ENCODE assay signal across 1 cellular context in the genomic region with DNA sequence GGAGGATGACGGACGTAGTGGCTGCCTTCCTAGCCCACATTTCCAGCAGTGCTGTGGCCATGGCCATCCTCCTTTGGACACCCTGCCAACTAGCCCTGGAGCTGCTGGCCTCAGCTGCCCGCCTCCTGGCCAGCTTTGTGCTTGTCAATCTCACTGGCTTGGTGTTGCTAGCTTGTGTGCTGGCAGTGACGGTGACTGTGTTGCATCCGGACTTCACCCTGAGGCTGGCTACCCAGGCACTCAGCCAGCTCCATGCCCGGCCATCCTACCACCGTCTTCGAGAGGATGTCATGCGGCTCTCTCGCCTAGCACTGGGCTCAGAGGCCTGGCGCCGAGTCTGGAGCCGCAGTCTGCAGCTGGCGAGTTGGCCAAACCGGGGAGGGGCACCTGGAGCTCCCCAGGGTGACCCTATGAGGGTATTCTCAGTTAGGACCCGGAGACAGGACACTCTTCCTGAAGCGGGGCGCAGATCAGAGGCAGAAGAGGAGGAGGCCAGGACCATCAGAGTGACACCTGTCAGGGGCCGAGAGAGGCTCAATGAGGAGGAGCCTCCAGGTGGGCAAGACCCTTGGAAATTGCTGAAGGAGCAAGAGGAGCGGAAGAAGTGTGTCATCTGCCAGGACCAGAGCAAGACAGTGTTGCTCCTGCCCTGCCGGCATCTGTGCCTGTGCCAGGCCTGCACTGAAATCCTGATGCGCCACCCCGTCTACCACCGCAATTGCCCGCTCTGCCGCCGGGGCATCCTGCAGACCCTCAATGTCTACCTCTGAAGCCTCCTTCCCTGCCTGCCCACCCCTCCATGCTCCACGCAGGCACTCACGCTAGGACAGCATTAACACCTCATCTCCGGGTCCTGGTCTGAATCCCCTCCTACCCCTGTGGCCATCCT.
TF ChIP-seq lines count a peak whose summit lies in the region.

No MANE protein-coding gene starts in this region.

TF ChIP-seq in IMR-90, 13 proteins besides CTCF, POLR2A, EP300 and RAD21:
- no peak for TF ChIP-seq MXI1 (IDR thresholded peaks at IDR 0.05; ENCODE audit: borderline replicate concordance, low read depth, low read length)
- TF ChIP-seq MAZ (IDR thresholded peaks at IDR 0.05; ENCODE audit: borderline replicate concordance, low read depth, low read length): no peak
- TF ChIP-seq BHLHE40 (IDR thresholded peaks at IDR 0.05; ENCODE audit: low read depth, low read length): no peak
- TF ChIP-seq RCOR1 (IDR thresholded peaks at IDR 0.05; ENCODE audit: insufficient replicate concordance, low read length): no peak
- TF ChIP-seq, protein P1, sequence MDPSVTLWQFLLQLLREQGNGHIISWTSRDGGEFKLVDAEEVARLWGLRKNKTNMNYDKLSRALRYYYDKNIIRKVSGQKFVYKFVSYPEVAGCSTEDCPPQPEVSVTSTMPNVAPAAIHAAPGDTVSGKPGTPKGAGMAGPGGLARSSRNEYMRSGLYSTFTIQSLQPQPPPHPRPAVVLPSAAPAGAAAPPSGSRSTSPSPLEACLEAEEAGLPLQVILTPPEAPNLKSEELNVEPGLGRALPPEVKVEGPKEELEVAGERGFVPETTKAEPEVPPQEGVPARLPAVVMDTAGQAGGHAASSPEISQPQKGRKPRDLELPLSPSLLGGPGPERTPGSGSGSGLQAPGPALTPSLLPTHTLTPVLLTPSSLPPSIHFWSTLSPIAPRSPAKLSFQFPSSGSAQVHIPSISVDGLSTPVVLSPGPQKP (IDR thresholded peaks at IDR 0.05; ENCODE audit: borderline replicate concordance, low read depth, low read length): no peak
- TF ChIP-seq CEBPB (IDR thresholded peaks at IDR 0.05; ENCODE audit: low read depth, low read length): no peak
- TF ChIP-seq, protein P2, sequence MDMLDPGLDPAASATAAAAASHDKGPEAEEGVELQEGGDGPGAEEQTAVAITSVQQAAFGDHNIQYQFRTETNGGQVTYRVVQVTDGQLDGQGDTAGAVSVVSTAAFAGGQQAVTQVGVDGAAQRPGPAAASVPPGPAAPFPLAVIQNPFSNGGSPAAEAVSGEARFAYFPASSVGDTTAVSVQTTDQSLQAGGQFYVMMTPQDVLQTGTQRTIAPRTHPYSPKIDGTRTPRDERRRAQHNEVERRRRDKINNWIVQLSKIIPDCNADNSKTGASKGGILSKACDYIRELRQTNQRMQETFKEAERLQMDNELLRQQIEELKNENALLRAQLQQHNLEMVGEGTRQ (IDR thresholded peaks at IDR 0.05; ENCODE audit: low read depth, low read length): no peak
